In genomic region chr1:23814016-23814415, GRCh38 we compare ENCODE assay signal across 33 cellular contexts.
"Had no signal": no experiment of that assay in that cellular context is flagged by ENCODE, and none has a peak within 500 bp of the region (broad histone marks: within the 10 kb centered on the region; RNA-seq: fewer than 3 reads in every experiment).

No MANE protein-coding gene starts in this region.

- H3K4me3 ChIP-seq: MG63, Peyer's patch had no signal

- H3K27me3 ChIP-seq: brain microvascular endothelial cell, MG63, Peyer's patch had no signal

- H3K9me3 ChIP-seq: MG63, Peyer's patch had no signal

- DNase-seq: activated CD4-positive, alpha-beta memory T cell treated with anti-CD3 and anti-CD28 coated beads, Interleukin-2, amount 10 ng/mL, durations not matched to agents 7 days and 5 days; activated CD4-positive, alpha-beta T cell treated with anti-CD3 and anti-CD28 coated beads for 1 hour; activated CD4-positive, alpha-beta T cell treated with anti-CD3 and anti-CD28 coated beads for 48 hours; activated CD4-positive, CD25-positive, alpha-beta regulatory T cell; activated CD8-positive, alpha-beta memory T cell treated with anti-CD3 and anti-CD28 coated beads for 24 hours; activated CD8-positive, alpha-beta memory T cell treated with anti-CD3 and anti-CD28 coated beads, Interleukin-2, amount 10 ng/mL, durations not matched to agents 7 days and 5 days; activated CD8-positive, alpha-beta memory T cell treated with anti-CD3 and anti-CD28 coated beads, Interleukin-2, amount 50 U/mL, for 48 hours; activated effector memory CD4-positive, alpha-beta T cell treated with Interleukin-2 at 50 U/mL for 16 hours; activated naive CD4-positive, alpha-beta T cell treated with anti-CD3 and anti-CD28 coated beads, Interleukin-2, amount 10 ng/mL, durations not matched to agents 7 days and 5 days; activated naive CD8-positive, alpha-beta T cell treated with anti-CD3 and anti-CD28 coated beads, Interleukin-2, amount 50 U/mL, for 24 hours; activated T-cell treated with anti-CD3 and anti-CD28 coated beads, Interleukin-2, amount 50 U/mL, for 48 hours; anterior cingulate cortex; brain microvascular endothelial cell; central memory CD4-positive, alpha-beta T cell; Karpas-422; KBM-7; MG63; NCI-H1048; NCI-H1105 treated with DMSO at 0.1 percent for 48 hours; NCI-H1436; NCI-H1694; NCI-H1930; NCI-H345; NCI-H524 treated with DMSO at 0.1 percent for 48 hours; NK-92 treated with Interleukin-12 subunit alpha and Interleukin-12 subunit beta, amount 100 ng/mL, for 24 hours; PC-3; Peyer's patch; RPMI8226; SHP77 treated with DMSO at 0.1 percent for 48 hours; T-cell; T-helper 17 cell; WERI-Rb-1 had no signal

- H3K36me3 ChIP-seq: MG63, WERI-Rb-1 had no signal

- H3K27ac ChIP-seq: brain microvascular endothelial cell, Peyer's patch, WERI-Rb-1 had no signal

- ATAC-seq: activated CD8-positive, alpha-beta memory T cell treated with anti-CD3 and anti-CD28 coated beads, Interleukin-2, amount 10 ng/mL, durations not matched to agents 7 days and 5 days; activated naive CD8-positive, alpha-beta T cell treated with anti-CD3 and anti-CD28 coated beads, Interleukin-2, amount 50 U/mL, for 24 hours; PC-3; SK-N-SH treated with all-trans-retinoic acid at 6 μM for 48 hours; T-cell; T-helper 17 cell had no signal
